In the genomic region with DNA sequence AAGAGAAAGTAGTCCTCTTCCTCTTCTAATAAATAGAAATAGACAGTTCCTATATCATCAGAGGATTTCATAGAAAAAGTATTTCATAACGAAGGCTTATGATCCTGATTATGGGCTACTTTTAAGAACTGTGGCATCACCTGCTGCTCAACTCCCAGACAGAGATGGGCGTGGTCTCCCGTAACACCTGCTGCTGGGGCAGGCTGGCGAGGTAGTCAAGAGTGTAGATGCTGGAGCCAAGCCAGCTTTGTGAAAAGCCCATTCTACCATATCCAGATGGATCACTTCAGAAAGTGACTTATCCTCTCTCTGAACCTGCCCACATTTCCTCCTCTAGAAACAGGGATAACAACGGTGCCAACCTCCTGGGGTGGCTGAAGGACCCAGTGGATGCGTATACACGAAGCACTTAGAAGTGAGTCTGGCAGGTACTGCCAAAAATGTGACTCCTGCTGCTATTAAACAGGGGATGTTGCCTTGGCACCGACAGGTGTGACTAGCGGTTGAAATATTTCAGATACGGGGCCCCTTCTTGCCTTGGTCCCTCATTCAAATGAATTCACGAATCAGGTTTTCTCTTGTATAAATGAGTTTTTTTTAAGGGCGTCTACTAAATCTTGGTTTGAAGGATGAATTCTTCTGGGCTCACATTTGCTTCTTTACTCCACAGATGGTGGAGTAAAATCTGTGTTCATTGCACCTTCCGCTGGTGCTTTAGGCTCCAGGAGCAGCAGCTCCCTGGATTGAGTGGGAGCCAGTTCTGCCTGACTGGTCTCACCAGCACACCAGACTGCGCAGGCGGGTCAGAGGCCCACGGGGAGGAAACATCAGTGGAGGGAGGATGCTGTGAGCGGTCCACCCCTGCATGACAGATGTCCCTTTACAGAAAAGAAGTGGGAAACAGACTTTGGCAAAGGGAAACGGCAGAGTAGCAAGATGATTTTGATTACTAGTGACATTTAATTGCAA, we compare ENCODE assay signal across 11 cellular contexts.
DNase-seq lines count a peak whose midpoint lies in the region; ATAC-seq and TF ChIP-seq lines count a peak whose summit lies in the region.
"Had no signal": no experiment of that assay in that cellular context is flagged by ENCODE, and none has a peak within 500 bp of the region (broad histone marks: within the 10 kb centered on the region; RNA-seq: fewer than 3 reads in every experiment).

No MANE protein-coding gene starts in this region.

- in situ Hi-C loops in gastrocnemius medialis (cut with MboI; ENCODE audit: low sequenced_read_pairs in 4 of 4): no loop called here

- H3K4me3 ChIP-seq in right atrium auricular region (peak overlapping the region in 1 of 2 donors; percentile 13), spleen (peak overlapping the region in 1 of 8 donors; percentile 4), MG63 (no peak overlapping the region), gastrocnemius medialis (no peak overlapping the region)
- H3K4me3 ChIP-seq: smooth muscle cell had no signal

- WGBS in spleen, 5 donors: 69 to 83% (median 73%) methylated on average over 18 of the region's 18 CpGs

- ATAC-seq in gastrocnemius medialis (no peak), GM19395 (IDR thresholded peaks at IDR 0.05; ENCODE audit: unreplicated experiment) (no peak)
- ATAC-seq: activated naive CD8-positive, alpha-beta T cell treated with anti-CD3 and anti-CD28 coated beads, Interleukin-2, amount 50 U/mL, for 24 hours; PC-3 had no signal

- H3K9me3 ChIP-seq in right atrium auricular region (no peaks in the 10 kb centered on the region), spleen (no peaks in the 10 kb centered on the region), MG63 (no peaks in the 10 kb centered on the region), gastrocnemius medialis (no peaks in the 10 kb centered on the region)

- intact Hi-C loops in spleen (cut with DNase I; ENCODE audit: low total_unique reads): no loop called here
- intact Hi-C loops in gastrocnemius medialis (cut with DNase I; ENCODE audit: low total_unique reads): no loop called here

- H3K36me3 ChIP-seq in right atrium auricular region (no peaks in the 10 kb centered on the region), spleen (no peaks in the 10 kb centered on the region), MG63 (no peaks in the 10 kb centered on the region), gastrocnemius medialis (no peaks in the 10 kb centered on the region)

- TF ChIP-seq POLR2A in spleen (IDR thresholded peaks at IDR 0.05): no peak
- TF ChIP-seq POLR2A in gastrocnemius medialis (IDR thresholded peaks at IDR 0.05): no peak

- peaks cover 0 to 59% of the 10 kb centered on the region in 2 donors for H3K4me1 ChIP-seq in right atrium auricular region
- H3K4me1 ChIP-seq in spleen: peaks cover 0 to 16% (median 8%) of the 10 kb centered on the region in 6 donors
- H3K4me1 ChIP-seq in gastrocnemius medialis: no peaks in the 10 kb centered on the region

- DNase-seq in NCI-H128 (lab: John Stamatoyannopoulos, UW; ENCODE audit: unreplicated experiment): peak; percentile 87
- DNase-seq in NCI-H748 (lab: John Stamatoyannopoulos, UW; ENCODE audit: unreplicated experiment): peak; percentile 91
- DNase-seq in right atrium auricular region (ENCODE audit: low spot score): no peak
- no peak for DNase-seq in spleen
- no peak for DNase-seq in MG63
- no peak for DNase-seq in gastrocnemius medialis
- DNase-seq in CD1c-positive myeloid dendritic cell (ENCODE audit: extremely low spot score): no peak
- DNase-seq: activated naive CD8-positive, alpha-beta T cell treated with anti-CD3 and anti-CD28 coated beads, Interleukin-2, amount 50 U/mL, for 24 hours; PC-3 had no signal

- no peaks in the 10 kb centered on the region for H3K27me3 ChIP-seq in right atrium auricular region
- no peaks in the 10 kb centered on the region for H3K27me3 ChIP-seq in spleen (replicated peaks in 1 of 7)
- H3K27me3 ChIP-seq in MG63: no peaks in the 10 kb centered on the region
- no peaks in the 10 kb centered on the region for H3K27me3 ChIP-seq in gastrocnemius medialis

- no peak for TF ChIP-seq CTCF in right atrium auricular region (IDR thresholded peaks at IDR 0.05)
- TF ChIP-seq CTCF in spleen (IDR thresholded peaks at IDR 0.05 in 8 of 11, conservative IDR thresholded peaks at IDR 0.05 in 3 of 11): no peak
- no peak for TF ChIP-seq CTCF in gastrocnemius medialis (IDR thresholded peaks at IDR 0.05 in 4 of 5, conservative IDR thresholded peaks at IDR 0.05 in 1 of 5)

- peak overlapping the region; percentile 57 to 67 for H3K27ac ChIP-seq in right atrium auricular region
- H3K27ac ChIP-seq in spleen: peak overlapping the region; percentile 29 to 82 (median 66)
- peak overlapping the region in 1 of 4 donors; percentile 25 for H3K27ac ChIP-seq in gastrocnemius medialis

Comparison
In these comparisons a context has a peak if more than half of its experiments do, and no peak if none do; other contexts are left out.
1. DNase-seq: peak in NCI-H128 (single experiment) and NCI-H748 (single experiment); none in right atrium auricular region (single experiment), spleen (single experiment), MG63 (single experiment), gastrocnemius medialis (0 of 2) and CD1c-positive myeloid dendritic cell (single experiment).